Comparison of ENCODE assay signal across 8 cellular contexts in genomic region chr17:40317880-40318834, GRCh38. TPM values are rescaled to one million over a fixed set of nuclear protein-coding genes. Genes with fewer than 3 reads are reported as not detected.
DNase-seq lines count a peak whose midpoint lies in the region; ATAC-seq, FAIRE-seq and TF ChIP-seq lines count a peak whose summit lies in the region.

No MANE protein-coding gene starts in this region.

- peak overlapping the region; percentile 69 for H3K27ac ChIP-seq in KOPT-K1 (ENCODE audit: low read depth, low read length, poor library complexity, severe bottlenecking)
- peak overlapping the region; percentile 95 for H3K27ac ChIP-seq in fibroblast of lung (ENCODE audit: insufficient read depth, low read length)
- H3K27ac ChIP-seq in naive thymus-derived CD4-positive, alpha-beta T cell (ENCODE audit: low read depth, low read length) = peak overlapping the region; percentile 96

- H3K9me3 ChIP-seq in KOPT-K1 (ENCODE audit: insufficient read depth, low read length, poor library complexity, severe bottlenecking) (no peaks in the 10 kb centered on the region), fibroblast of lung (ENCODE audit: control insufficient read depth, insufficient read depth, low read depth, low read length) (no peaks in the 10 kb centered on the region)
- no peaks in the 10 kb centered on the region for H3K9me3 ChIP-seq in naive thymus-derived CD4-positive, alpha-beta T cell (ENCODE audit: control insufficient read depth in 2 of 3, low read length in 3 of 3)

- peaks cover 3% of the 10 kb centered on the region for H3K27me3 Mint-ChIP-seq in activated T-helper 1 cell treated with anti-CD3 and anti-CD28 coated beads, Interleukin-12 subunit alpha, Interleukin-12 subunit beta, Interleukin-2, Interleukin-4 antibody, amounts not matched to agents 30 ng/mL and 10 ng/mL and 1 ng/mL, durations not matched to agents 14 hours and 24 hours and 36 hours (ENCODE audit: insufficient read depth)
- peaks cover 0 to 8% (median 0%) of the 10 kb centered on the region in 5 donors for H3K27me3 Mint-ChIP-seq in naive thymus-derived CD4-positive, alpha-beta T cell
- H3K27me3 Mint-ChIP-seq in stimulated activated memory B cell treated with anti-CD40 and anti-IgM and Interleukin-4, amounts not matched to agents 10 μg/mL and 1 μg/mL and 100 μg/mL, for 72 hours = no peaks in the 10 kb centered on the region

- CTCF ChIA-PET in naive thymus-derived CD4-positive, alpha-beta T cell (lab: Charles Lee) = interaction anchor here (0.9 to 12.4 kb wide), 7 partner anchors 9 to 35 kb away, joined by 3 to 87 read pairs (median 7); no protein-coding TSS in a partner anchor

- peak overlapping the region; percentile 96 for H3K9ac ChIP-seq in fibroblast of lung (ENCODE audit: insufficient read depth, low read length)

- H3K9me3 Mint-ChIP-seq in activated T-helper 1 cell treated with anti-CD3 and anti-CD28 coated beads, Interleukin-12 subunit alpha, Interleukin-12 subunit beta, Interleukin-2, Interleukin-4 antibody, amounts not matched to agents 30 ng/mL and 10 ng/mL and 1 ng/mL, durations not matched to agents 14 hours and 24 hours and 36 hours = no peaks in the 10 kb centered on the region
- peaks cover 0 to 9% (median 0%) of the 10 kb centered on the region in 11 donors for H3K9me3 Mint-ChIP-seq in naive thymus-derived CD4-positive, alpha-beta T cell
- no peaks in the 10 kb centered on the region for H3K9me3 Mint-ChIP-seq in stimulated activated memory B cell treated with anti-CD40 and anti-IgM and Interleukin-4, amounts not matched to agents 10 μg/mL and 1 μg/mL and 100 μg/mL, for 72 hours

- peak; percentile 50 for ATAC-seq in GM21717 (IDR thresholded peaks at IDR 0.05; ENCODE audit: unreplicated experiment)
- ATAC-seq in naive thymus-derived CD4-positive, alpha-beta T cell = peak; percentile 76
- peak; percentile 86 for ATAC-seq in stimulated activated memory B cell treated with anti-CD40 and anti-IgM and Interleukin-4, amounts not matched to agents 10 μg/mL and 1 μg/mL and 100 μg/mL, for 72 hours

- DNase-seq in DMS153 treated with DMSO at 0.1 percent for 48 hours (lab: John Stamatoyannopoulos, UW; ENCODE audit: unreplicated experiment) = peak; percentile 79
- peak; percentile 90 for DNase-seq in RCC 7860 (ENCODE audit: low spot score)
- peak; percentile 87 for DNase-seq in activated T-helper 1 cell treated with anti-CD3 and anti-CD28 coated beads, Interleukin-12 subunit alpha, Interleukin-12 subunit beta, Interleukin-2, Interleukin-4 antibody, amounts not matched to agents 30 ng/mL and 10 ng/mL and 1 ng/mL, durations not matched to agents 14 hours and 24 hours and 36 hours (ENCODE audit: low spot score)
- peak; percentile 94 to 97 for DNase-seq in fibroblast of lung (ENCODE audit: low read depth in 2 of 2)
- peak; percentile 81 to 91 (median 90) for DNase-seq in naive thymus-derived CD4-positive, alpha-beta T cell

- H3K4me1 ChIP-seq in fibroblast of lung (ENCODE audit: control insufficient read depth, extremely low read depth, insufficient read depth, low read length) = peaks cover 60% of the 10 kb centered on the region
- peaks cover 49 to 68% of the 10 kb centered on the region in 2 donors for H3K4me1 ChIP-seq in naive thymus-derived CD4-positive, alpha-beta T cell (ENCODE audit: control insufficient read depth in 2 of 2, insufficient read depth in 2 of 2, low read length in 2 of 2)

- peak overlapping the region; percentile 92 for H3K27ac Mint-ChIP-seq in activated T-helper 1 cell treated with anti-CD3 and anti-CD28 coated beads, Interleukin-12 subunit alpha, Interleukin-12 subunit beta, Interleukin-2, Interleukin-4 antibody, amounts not matched to agents 30 ng/mL and 10 ng/mL and 1 ng/mL, durations not matched to agents 14 hours and 24 hours and 36 hours
- H3K27ac Mint-ChIP-seq in naive thymus-derived CD4-positive, alpha-beta T cell = peak overlapping the region; percentile 98 to 100 (median 99)
- H3K27ac Mint-ChIP-seq in stimulated activated memory B cell treated with anti-CD40 and anti-IgM and Interleukin-4, amounts not matched to agents 10 μg/mL and 1 μg/mL and 100 μg/mL, for 72 hours = peak overlapping the region; percentile 98

- no peaks in the 10 kb centered on the region for H3K36me3 ChIP-seq in KOPT-K1 (ENCODE audit: insufficient read depth, low read length)
- H3K36me3 ChIP-seq in fibroblast of lung (ENCODE audit: control insufficient read depth, insufficient read depth, low read length) = no peaks in the 10 kb centered on the region
- peaks cover 0 to 10% (median 0%) of the 10 kb centered on the region in 3 experiments for H3K36me3 ChIP-seq in naive thymus-derived CD4-positive, alpha-beta T cell (ENCODE audit: control insufficient read depth in 2 of 3, insufficient read depth in 3 of 3, low read length in 3 of 3)

- H3K4me2 ChIP-seq in fibroblast of lung (ENCODE audit: extremely low read depth, insufficient read depth, low read length) = peak overlapping the region; percentile 84

- peak; percentile 24 for FAIRE-seq in RCC 7860 (lab: Jason Lieb, UNC)

- H3K4me1 Mint-ChIP-seq in activated T-helper 1 cell treated with anti-CD3 and anti-CD28 coated beads, Interleukin-12 subunit alpha, Interleukin-12 subunit beta, Interleukin-2, Interleukin-4 antibody, amounts not matched to agents 30 ng/mL and 10 ng/mL and 1 ng/mL, durations not matched to agents 14 hours and 24 hours and 36 hours (ENCODE audit: low read depth) = peaks cover 91% of the 10 kb centered on the region
- H3K4me1 Mint-ChIP-seq in naive thymus-derived CD4-positive, alpha-beta T cell = peaks cover 32 to 88% (median 74%) of the 10 kb centered on the region in 7 donors
- peaks cover 57% of the 10 kb centered on the region for H3K4me1 Mint-ChIP-seq in stimulated activated memory B cell treated with anti-CD40 and anti-IgM and Interleukin-4, amounts not matched to agents 10 μg/mL and 1 μg/mL and 100 μg/mL, for 72 hours

- intact Hi-C loops in activated T-helper 1 cell treated with anti-CD3 and anti-CD28 coated beads, Interleukin-12 subunit alpha, Interleukin-12 subunit beta, Interleukin-2, Interleukin-4 antibody, amounts not matched to agents 30 ng/mL and 10 ng/mL and 1 ng/mL, durations not matched to agents 14 hours and 24 hours and 36 hours (cut with micrococcal nuclease) = loop anchor here (1.0 to 5.0 kb wide), 6 partner anchors 8 to 195 kb away; partner anchors contain the start of gene CDC6
- intact Hi-C loops in naive thymus-derived CD4-positive, alpha-beta T cell (cut with micrococcal nuclease) = loop anchor here (1.0 to 5.0 kb wide), 10 partner anchors 8 to 219 kb away; partner anchors contain the start of genes CDC6 (in 2 of the 2), MSL1 (in 1 of the 2), RARA (in 1 of the 2) and TOP2A (in 1 of the 2)

- peaks cover 45% of the 10 kb centered on the region for H3K79me2 ChIP-seq in fibroblast of lung (ENCODE audit: control insufficient read depth, insufficient read depth, low read length)

- peak overlapping the region; percentile 59 for H2AFZ ChIP-seq in fibroblast of lung (ENCODE audit: low read length)

- peak overlapping the region; percentile 95 for H3K4me3 Mint-ChIP-seq in activated T-helper 1 cell treated with anti-CD3 and anti-CD28 coated beads, Interleukin-12 subunit alpha, Interleukin-12 subunit beta, Interleukin-2, Interleukin-4 antibody, amounts not matched to agents 30 ng/mL and 10 ng/mL and 1 ng/mL, durations not matched to agents 14 hours and 24 hours and 36 hours
- peak overlapping the region; percentile 89 to 98 (median 97) for H3K4me3 Mint-ChIP-seq in naive thymus-derived CD4-positive, alpha-beta T cell
- H3K4me3 Mint-ChIP-seq in stimulated activated memory B cell treated with anti-CD40 and anti-IgM and Interleukin-4, amounts not matched to agents 10 μg/mL and 1 μg/mL and 100 μg/mL, for 72 hours = peak overlapping the region; percentile 82

- H3K4me3 ChIP-seq in fibroblast of lung (replicated peaks in 1 of 4; ENCODE audit: control extremely low read depth in 1 of 4, insufficient read depth in 1 of 4, low read depth in 3 of 4, low read length in 4 of 4) = peak overlapping the region; percentile 77 to 99 (median 93)
- peak overlapping the region; percentile 55 for H3K4me3 ChIP-seq in naive thymus-derived CD4-positive, alpha-beta T cell (ENCODE audit: low read length)

- TF ChIP-seq CTCF in fibroblast of lung (conservative IDR thresholded peaks at IDR 0.05 in 1 of 2, IDR thresholded peaks at IDR 0.05 in 1 of 2; ENCODE audit: low read depth in 1 of 2, low read length in 2 of 2) = no peak

- no peaks in the 10 kb centered on the region for H4K20me1 ChIP-seq in fibroblast of lung (ENCODE audit: control insufficient read depth, extremely low read depth, insufficient read depth, low read length)

- POLR2A ChIA-PET in naive thymus-derived CD4-positive, alpha-beta T cell (lab: Charles Lee) = interaction anchor here (0.5 to 34.9 kb wide), 6 partner anchors 3 to 235 kb away, joined by 3 to 742 read pairs (median 4); partner anchors contain the start of gene RARA

- no peaks in the 10 kb centered on the region for H3K36me3 Mint-ChIP-seq in activated T-helper 1 cell treated with anti-CD3 and anti-CD28 coated beads, Interleukin-12 subunit alpha, Interleukin-12 subunit beta, Interleukin-2, Interleukin-4 antibody, amounts not matched to agents 30 ng/mL and 10 ng/mL and 1 ng/mL, durations not matched to agents 14 hours and 24 hours and 36 hours (ENCODE audit: low read depth)
- peaks cover 0 to 20% (median 0%) of the 10 kb centered on the region in 5 donors for H3K36me3 Mint-ChIP-seq in naive thymus-derived CD4-positive, alpha-beta T cell
- no peaks in the 10 kb centered on the region for H3K36me3 Mint-ChIP-seq in stimulated activated memory B cell treated with anti-CD40 and anti-IgM and Interleukin-4, amounts not matched to agents 10 μg/mL and 1 μg/mL and 100 μg/mL, for 72 hours

- no peaks in the 10 kb centered on the region for H3K27me3 ChIP-seq in fibroblast of lung (ENCODE audit: control insufficient read depth, insufficient read depth, low read length)
- no peaks in the 10 kb centered on the region for H3K27me3 ChIP-seq in naive thymus-derived CD4-positive, alpha-beta T cell (ENCODE audit: control insufficient read depth in 2 of 2, insufficient read depth in 2 of 2, low read length in 2 of 2)

RNA-seq across cellular contexts. Expression of gene RARA, which starts 9.2 kb away (rescaled TPM):
- 19.3 and 19.9 TPM in 2 replicates for total RNA-seq in activated T-helper 1 cell treated with anti-CD3 and anti-CD28 coated beads, Interleukin-12 subunit alpha, Interleukin-12 subunit beta, Interleukin-2, Interleukin-4 antibody, amounts not matched to agents 30 ng/mL and 10 ng/mL and 1 ng/mL, durations not matched to agents 14 hours and 24 hours and 36 hours
- total RNA-seq in fibroblast of lung = 7.8 and 10.5 TPM in 2 replicates
- polyA plus RNA-seq in fibroblast of lung = 7.0 and 7.6 TPM in 2 replicates
- 27.6 and 29.8 TPM in 2 replicates for polyA plus RNA-seq in fibroblast of lung (2012)
- 39.2 and 44.6 TPM in 2 replicates for polyA minus RNA-seq in fibroblast of lung (ENCODE audit: low replicate concordance)
- total RNA-seq in naive thymus-derived CD4-positive, alpha-beta T cell = 100 to 1,000 TPM in 1 of 5 experiments, 10 to 100 TPM in 4; 40.0 to 115 (median 43.8) TPM
- 10 to 100 TPM in 1 of 2 donors, 1 to 10 TPM in 1; 6.7 to 16.5 TPM for polyA plus RNA-seq in naive thymus-derived CD4-positive, alpha-beta T cell

RNA-seq across cellular contexts. Expression of gene CDC6, which starts 30.5 kb away (rescaled TPM):
- 130 and 135 TPM in 2 replicates for total RNA-seq in activated T-helper 1 cell treated with anti-CD3 and anti-CD28 coated beads, Interleukin-12 subunit alpha, Interleukin-12 subunit beta, Interleukin-2, Interleukin-4 antibody, amounts not matched to agents 30 ng/mL and 10 ng/mL and 1 ng/mL, durations not matched to agents 14 hours and 24 hours and 36 hours
- total RNA-seq in fibroblast of lung = 1.3 and 4.5 TPM in 2 replicates
- polyA plus RNA-seq in fibroblast of lung = 16.3 and 45.4 TPM in 2 replicates
- polyA plus RNA-seq in fibroblast of lung (2012) = 9.1 and 27.8 TPM in 2 replicates
- polyA minus RNA-seq in fibroblast of lung (ENCODE audit: low replicate concordance) = 2.0 and 6.4 TPM in 2 replicates
- total RNA-seq in naive thymus-derived CD4-positive, alpha-beta T cell = 10 to 100 TPM in 1 of 5 experiments, 1 to 10 TPM in 1, under 1 TPM in 3; 0.51 to 73.6 (median 0.85) TPM
- polyA plus RNA-seq in naive thymus-derived CD4-positive, alpha-beta T cell = under 1 TPM; 0.09 to 0.24 TPM

RNA-seq across cellular contexts. Expression of gene GJD3, which starts 46.4 kb away (rescaled TPM):
- 0.44 and 0.56 TPM in 2 replicates for total RNA-seq in activated T-helper 1 cell treated with anti-CD3 and anti-CD28 coated beads, Interleukin-12 subunit alpha, Interleukin-12 subunit beta, Interleukin-2, Interleukin-4 antibody, amounts not matched to agents 30 ng/mL and 10 ng/mL and 1 ng/mL, durations not matched to agents 14 hours and 24 hours and 36 hours
- 3.9 and 4.3 TPM in 2 replicates for total RNA-seq in fibroblast of lung
- polyA plus RNA-seq in fibroblast of lung = 0.16 and 0.99 TPM in 2 replicates
- polyA plus RNA-seq in fibroblast of lung (2012) = 0.36 TPM in 1 of 2 replicates, not detected in the other
- polyA minus RNA-seq in fibroblast of lung (ENCODE audit: low replicate concordance) = 0.63 TPM in 1 of 2 replicates, not detected in the other
- under 1 TPM in 1 of 5 experiments, not detected in 4; 0.27 TPM for total RNA-seq in naive thymus-derived CD4-positive, alpha-beta T cell
- not detected for polyA plus RNA-seq in naive thymus-derived CD4-positive, alpha-beta T cell

Comparison
In these comparisons a context has a peak if more than half of its experiments do, and no peak if none do; other contexts are left out.
1. Peak in every context shown above with its lines: DNase-seq, ATAC-seq, H3K4me3 ChIP-seq and H3K27ac ChIP-seq.